Comparison of ENCODE assay signal across 26 cellular contexts in genomic region chr2:50335852-50336251, GRCh38.
"Had no signal": no experiment of that assay in that cellular context is flagged by ENCODE, and none has a peak within 500 bp of the region (broad histone marks: within the 10 kb centered on the region; RNA-seq: fewer than 3 reads in every experiment).

No MANE protein-coding gene starts in this region.

- H3K4me3 ChIP-seq: colonic mucosa, esophagus muscularis mucosa, heart right ventricle, ovary, psoas muscle, sigmoid colon, testis, tibial artery had no signal

- H3K27ac Mint-ChIP-seq: dendritic cell treated with granulocyte-macrophage colony-stimulating factor and Interleukin-4, amounts not matched to agents 40 ng/mL and 50 ng/mL, for 4 days; immature natural killer cell; naive thymus-derived CD8-positive, alpha-beta T cell; nephron progenitor cell; stimulated activated memory B cell treated with anti-CD40 and anti-IgM and Interleukin-4, amounts not matched to agents 10 μg/mL and 1 μg/mL and 100 μg/mL, for 72 hours; type B pancreatic cell had no signal

- H3K27me3 ChIP-seq: colonic mucosa, esophagus muscularis mucosa, heart right ventricle, ovary, sigmoid colon, testis, tibial artery had no signal

- H3K27me3 Mint-ChIP-seq: dendritic cell treated with granulocyte-macrophage colony-stimulating factor and Interleukin-4, amounts not matched to agents 40 ng/mL and 50 ng/mL, for 4 days; naive thymus-derived CD8-positive, alpha-beta T cell; stimulated activated memory B cell treated with anti-CD40 and anti-IgM and Interleukin-4, amounts not matched to agents 10 μg/mL and 1 μg/mL and 100 μg/mL, for 72 hours had no signal

- H3K4me3 Mint-ChIP-seq: dendritic cell treated with granulocyte-macrophage colony-stimulating factor and Interleukin-4, amounts not matched to agents 40 ng/mL and 50 ng/mL, for 4 days; immature natural killer cell; naive thymus-derived CD8-positive, alpha-beta T cell; nephron progenitor cell; stimulated activated memory B cell treated with anti-CD40 and anti-IgM and Interleukin-4, amounts not matched to agents 10 μg/mL and 1 μg/mL and 100 μg/mL, for 72 hours; type B pancreatic cell had no signal

- H3K4me1 ChIP-seq: colonic mucosa, esophagus muscularis mucosa, heart right ventricle, psoas muscle, sigmoid colon, testis, tibial artery had no signal

- H3K36me3 Mint-ChIP-seq: immature natural killer cell; naive thymus-derived CD8-positive, alpha-beta T cell; stimulated activated memory B cell treated with anti-CD40 and anti-IgM and Interleukin-4, amounts not matched to agents 10 μg/mL and 1 μg/mL and 100 μg/mL, for 72 hours; type B pancreatic cell had no signal

- H3K4me1 Mint-ChIP-seq: immature natural killer cell; naive thymus-derived CD8-positive, alpha-beta T cell; stimulated activated memory B cell treated with anti-CD40 and anti-IgM and Interleukin-4, amounts not matched to agents 10 μg/mL and 1 μg/mL and 100 μg/mL, for 72 hours had no signal

- H3K9me3 Mint-ChIP-seq: dendritic cell treated with granulocyte-macrophage colony-stimulating factor and Interleukin-4, amounts not matched to agents 40 ng/mL and 50 ng/mL, for 4 days; nephron progenitor cell; stimulated activated memory B cell treated with anti-CD40 and anti-IgM and Interleukin-4, amounts not matched to agents 10 μg/mL and 1 μg/mL and 100 μg/mL, for 72 hours; type B pancreatic cell had no signal

- DNase-seq: colonic mucosa; effector CD8-positive, alpha-beta T cell; foreskin melanocyte; glutamatergic neuron; heart right ventricle; hippocampal formation; immature natural killer cell; islet precursor cell; kidney glomerular epithelial cell; naive thymus-derived CD8-positive, alpha-beta T cell; nephron progenitor cell; occipital lobe; ovary; posterior cingulate gyrus; psoas muscle; right cardiac atrium; sigmoid colon; stimulated activated CD4-positive, alpha-beta T cell treated with anti-CD3 and anti-CD28 coated beads, Interleukin-4, amount 100 ng/mL, for 4 hours; stimulated activated naive CD8-positive, alpha-beta T cell treated with anti-CD3 and anti-CD28 coated beads, Interleukin-15, Interleukin-2, amounts not matched to agents 100 U/mL and 50 U/mL, for 24 hours; substantia nigra; testis; tibial artery had no signal

- H3K27ac ChIP-seq: colonic mucosa, esophagus muscularis mucosa, heart right ventricle, ovary, psoas muscle, sigmoid colon, testis, tibial artery had no signal

- H3K36me3 ChIP-seq: colonic mucosa, esophagus muscularis mucosa, heart right ventricle, ovary, sigmoid colon, tibial artery had no signal

- H3K9me3 ChIP-seq: colonic mucosa, esophagus muscularis mucosa, heart right ventricle, ovary, psoas muscle, sigmoid colon, testis, tibial artery had no signal
